In the genomic region with DNA sequence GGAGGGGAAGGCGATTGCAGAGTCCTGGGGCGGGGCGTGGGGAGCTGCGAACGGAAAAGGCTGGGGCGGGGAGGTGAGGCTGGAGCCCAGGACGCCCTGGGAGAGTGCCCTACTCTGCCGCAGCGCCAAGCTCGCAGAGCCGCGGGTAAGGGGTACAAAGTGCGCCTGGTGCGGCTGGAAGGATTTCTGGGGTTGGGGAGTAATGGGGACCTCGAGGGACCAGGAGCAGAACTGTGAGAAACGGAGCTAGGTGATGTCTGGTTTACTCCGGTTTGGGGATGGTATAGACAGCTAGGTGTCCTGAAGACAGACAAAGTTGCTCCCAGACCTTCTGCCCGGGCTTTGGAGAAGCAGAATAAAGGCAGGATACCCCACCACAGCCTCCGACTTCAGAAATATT, we compare ENCODE assay signal across 23 cellular contexts. TPM values are rescaled to one million over a fixed set of nuclear protein-coding genes. Genes with fewer than 3 reads are reported as not detected.
A peak's percentile ranks its signal among the peaks of the same experiment; 100 is the strongest.
DNase-seq lines count a peak whose midpoint lies in the region; ATAC-seq and TF ChIP-seq lines count a peak whose summit lies in the region.
"Had no signal": no experiment of that assay in that cellular context is flagged by ENCODE, and none has a peak within 500 bp of the region (broad histone marks: within the 10 kb centered on the region; RNA-seq: fewer than 3 reads in every experiment).

No MANE protein-coding gene starts in this region.

- H3K27ac Mint-ChIP-seq in endodermal cell, result no peak overlapping the region
- no peak overlapping the region for H3K27ac Mint-ChIP-seq in stimulated activated memory B cell treated with anti-CD40 and anti-IgM and Interleukin-4, amounts not matched to agents 10 μg/mL and 1 μg/mL and 100 μg/mL, for 72 hours
- H3K27ac Mint-ChIP-seq: activated naive CD8-positive, alpha-beta T cell treated with anti-CD3 and anti-CD28 coated beads for 36 hours; immature natural killer cell; naive thymus-derived CD4-positive, alpha-beta T cell; stimulated activated effector memory CD8-positive, alpha-beta T cell treated with anti-CD3 and anti-CD28 coated beads, Interleukin-12 subunit alpha, Interleukin-12 subunit beta, amount 100 ng/mL, for 72 hours had no signal

- H3K27ac ChIP-seq in HUES64 (ENCODE audit: low read depth, low read length), result no peak overlapping the region
- H3K27ac ChIP-seq in endodermal cell (ENCODE audit: low read depth, low read length), result no peak overlapping the region
- H3K27ac ChIP-seq in mesendoderm (ENCODE audit: low read depth, low read length), result no peak overlapping the region
- no peak overlapping the region for H3K27ac ChIP-seq in vagina
- no peak overlapping the region for H3K27ac ChIP-seq in gastrocnemius medialis
- H3K27ac ChIP-seq: esophagus muscularis mucosa, KMS-11, lower lobe of right lung, tibial nerve had no signal

- H3K27me3 Mint-ChIP-seq in endodermal cell (ENCODE audit: insufficient read depth), result peaks cover 76% of the 10 kb centered on the region
- peaks cover 32% of the 10 kb centered on the region for H3K27me3 Mint-ChIP-seq in stimulated activated memory B cell treated with anti-CD40 and anti-IgM and Interleukin-4, amounts not matched to agents 10 μg/mL and 1 μg/mL and 100 μg/mL, for 72 hours

- no peak overlapping the region for H2BK120ac ChIP-seq in mesendoderm (ENCODE audit: low read depth, low read length)

- peak overlapping the region; percentile 67 for H3K4me3 Mint-ChIP-seq in endodermal cell
- no peak overlapping the region for H3K4me3 Mint-ChIP-seq in stimulated activated memory B cell treated with anti-CD40 and anti-IgM and Interleukin-4, amounts not matched to agents 10 μg/mL and 1 μg/mL and 100 μg/mL, for 72 hours
- H3K4me3 Mint-ChIP-seq: activated naive CD8-positive, alpha-beta T cell treated with anti-CD3 and anti-CD28 coated beads for 36 hours; immature natural killer cell; naive thymus-derived CD4-positive, alpha-beta T cell; stimulated activated effector memory CD8-positive, alpha-beta T cell treated with anti-CD3 and anti-CD28 coated beads, Interleukin-12 subunit alpha, Interleukin-12 subunit beta, amount 100 ng/mL, for 72 hours had no signal

- intact Hi-C loops in vagina (cut with DNase I) (no loop called here), gastrocnemius medialis (cut with DNase I; ENCODE audit: low total_unique reads) (no loop called here)

- no peak for TF ChIP-seq POLR2A in vagina (IDR thresholded peaks at IDR 0.05)
- no peak for TF ChIP-seq POLR2A in gastrocnemius medialis (IDR thresholded peaks at IDR 0.05)

- no peaks in the 10 kb centered on the region for H3K36me3 ChIP-seq in HUES64 (ENCODE audit: insufficient read depth, low read length)
- no peaks in the 10 kb centered on the region for H3K36me3 ChIP-seq in endodermal cell (ENCODE audit: control insufficient read depth, insufficient read depth, low read length)
- no peaks in the 10 kb centered on the region for H3K36me3 ChIP-seq in mesendoderm (ENCODE audit: control insufficient read depth, insufficient read depth, low read length)
- no peaks in the 10 kb centered on the region for H3K36me3 ChIP-seq in vagina
- H3K36me3 ChIP-seq in gastrocnemius medialis, result no peaks in the 10 kb centered on the region
- H3K36me3 ChIP-seq: esophagus muscularis mucosa, lower lobe of right lung, tibial nerve had no signal

- H3K9me3 Mint-ChIP-seq in endodermal cell, result no peaks in the 10 kb centered on the region
- H3K9me3 Mint-ChIP-seq in stimulated activated memory B cell treated with anti-CD40 and anti-IgM and Interleukin-4, amounts not matched to agents 10 μg/mL and 1 μg/mL and 100 μg/mL, for 72 hours, result no peaks in the 10 kb centered on the region
- H3K9me3 Mint-ChIP-seq: activated naive CD8-positive, alpha-beta T cell treated with anti-CD3 and anti-CD28 coated beads for 36 hours; stimulated activated effector memory CD8-positive, alpha-beta T cell treated with anti-CD3 and anti-CD28 coated beads, Interleukin-12 subunit alpha, Interleukin-12 subunit beta, amount 100 ng/mL, for 72 hours had no signal

- no peak overlapping the region for H4K5ac ChIP-seq in mesendoderm (ENCODE audit: low read length)

- TF ChIP-seq CTCF in endodermal cell (conservative IDR thresholded peaks at IDR 0.05), result no peak
- no peak for TF ChIP-seq CTCF in vagina (IDR thresholded peaks at IDR 0.05)
- TF ChIP-seq CTCF in GM20000 (IDR thresholded peaks at IDR 0.05; ENCODE audit: extremely low read depth, missing control alignments), result no peak
- no peak for TF ChIP-seq CTCF in gastrocnemius medialis (IDR thresholded peaks at IDR 0.05 in 4 of 5, conservative IDR thresholded peaks at IDR 0.05 in 1 of 5)

- no peak overlapping the region for H3K4ac ChIP-seq in mesendoderm (ENCODE audit: low read depth, low read length)

- no peaks in the 10 kb centered on the region for H3K9me3 ChIP-seq in HUES64 (ENCODE audit: insufficient read depth, low read depth, low read length)
- H3K9me3 ChIP-seq in endodermal cell (ENCODE audit: control insufficient read depth, low read length), result no peaks in the 10 kb centered on the region
- no peaks in the 10 kb centered on the region for H3K9me3 ChIP-seq in vagina
- no peaks in the 10 kb centered on the region for H3K9me3 ChIP-seq in gastrocnemius medialis
- H3K9me3 ChIP-seq: esophagus muscularis mucosa, lower lobe of right lung, tibial nerve had no signal

- H3K9ac ChIP-seq in HUES64 (ENCODE audit: low read depth, low read length) (0 out of 2 replicates have a peak overlapping the region, but pooled peaks have one; percentile 5), endodermal cell (ENCODE audit: extremely low read depth, low read length, poor library complexity, severe bottlenecking) (no peak overlapping the region), mesendoderm (ENCODE audit: low read length) (peak overlapping the region; percentile 39)
- H3K9ac ChIP-seq: KMS-11 had no signal

- H3K56ac ChIP-seq in mesendoderm (ENCODE audit: low read length), result peak overlapping the region; percentile 74

- peak overlapping the region; percentile 2 for H3K18ac ChIP-seq in mesendoderm (ENCODE audit: low read length)

- peak; percentile 4 for ATAC-seq in stimulated activated memory B cell treated with anti-CD40 and anti-IgM and Interleukin-4, amounts not matched to agents 10 μg/mL and 1 μg/mL and 100 μg/mL, for 72 hours
- no peak for ATAC-seq in gastrocnemius medialis
- ATAC-seq: naive thymus-derived CD4-positive, alpha-beta T cell had no signal

- H3K27me3 ChIP-seq in HUES64 (ENCODE audit: insufficient read depth, low read length), result peaks cover 63% of the 10 kb centered on the region
- peaks cover 71% of the 10 kb centered on the region for H3K27me3 ChIP-seq in endodermal cell (ENCODE audit: control insufficient read depth, insufficient read depth, low read length, poor library complexity, severe bottlenecking)
- H3K27me3 ChIP-seq in mesendoderm (ENCODE audit: insufficient read depth, low read length, poor library complexity), result peaks cover 24% of the 10 kb centered on the region
- no peaks in the 10 kb centered on the region for H3K27me3 ChIP-seq in vagina
- H3K27me3 ChIP-seq in gastrocnemius medialis, result peaks cover 27 to 36% (median 34%) of the 10 kb centered on the region in 3 donors

- H2BK15ac ChIP-seq in mesendoderm (replicated peaks; ENCODE audit: low read depth), result no peak overlapping the region

- H2AK5ac ChIP-seq in mesendoderm (ENCODE audit: low read length), result no peak overlapping the region

- no peak for DNase-seq in endodermal cell
- no peak for DNase-seq in mesendoderm
- DNase-seq in kidney glomerular epithelial cell (lab: John Stamatoyannopoulos, UW), result no peak
- DNase-seq in vagina (ENCODE audit: extremely low spot score in 2 of 2), result no peak
- DNase-seq in GM20000 (ENCODE audit: low spot score), result no peak
- DNase-seq in gastrocnemius medialis, result no peak
- DNase-seq: activated CD4-positive, CD25-positive, alpha-beta regulatory T cell treated with anti-CD3 and anti-CD28 coated beads, Interleukin-2, amount 50 U/mL, for 72 hours; activated CD8-positive, alpha-beta memory T cell treated with anti-CD3 and anti-CD28 coated beads for 24 hours; activated naive CD8-positive, alpha-beta T cell treated with anti-CD3 and anti-CD28 coated beads for 36 hours; DMS79 treated with DMSO at 0.1 percent for 48 hours; immature natural killer cell; lower lobe of right lung; naive thymus-derived CD4-positive, alpha-beta T cell; NCI-H1092; NCI-H2029 had no signal

- H3K79me2 ChIP-seq in mesendoderm (ENCODE audit: control insufficient read depth, insufficient read depth, low read length), result no peaks in the 10 kb centered on the region

- H3K4me2 ChIP-seq in mesendoderm (ENCODE audit: low read length), result peak overlapping the region; percentile 73
- H3K4me2 ChIP-seq: KMS-11 had no signal

- H3K4me1 ChIP-seq in HUES64 (ENCODE audit: insufficient read depth, low read length) (peaks cover 22% of the 10 kb centered on the region), endodermal cell (ENCODE audit: control insufficient read depth, insufficient read depth, low read length) (peaks cover 5% of the 10 kb centered on the region), mesendoderm (ENCODE audit: control insufficient read depth, low read depth, low read length) (peaks cover 8% of the 10 kb centered on the region), vagina (peaks cover 10% of the 10 kb centered on the region), gastrocnemius medialis (peaks cover 0 to 3% of the 10 kb centered on the region in 2 donors)

- H3K36me3 Mint-ChIP-seq in endodermal cell (ENCODE audit: low read depth), result no peaks in the 10 kb centered on the region
- H3K36me3 Mint-ChIP-seq in stimulated activated memory B cell treated with anti-CD40 and anti-IgM and Interleukin-4, amounts not matched to agents 10 μg/mL and 1 μg/mL and 100 μg/mL, for 72 hours, result no peaks in the 10 kb centered on the region
- H3K36me3 Mint-ChIP-seq: activated naive CD8-positive, alpha-beta T cell treated with anti-CD3 and anti-CD28 coated beads for 36 hours; naive thymus-derived CD4-positive, alpha-beta T cell; stimulated activated effector memory CD8-positive, alpha-beta T cell treated with anti-CD3 and anti-CD28 coated beads, Interleukin-12 subunit alpha, Interleukin-12 subunit beta, amount 100 ng/mL, for 72 hours had no signal

- H3K4me3 ChIP-seq in HUES64 (ENCODE audit: low read length) (peak overlapping the region; percentile 61), endodermal cell (ENCODE audit: low read length) (peak overlapping the region; percentile 66), mesendoderm (ENCODE audit: low read length) (no peak overlapping the region), vagina (no peak overlapping the region), gastrocnemius medialis (peak overlapping the region in 2 of 4 donors; percentile 19 to 23)

- H3K23ac ChIP-seq in mesendoderm (ENCODE audit: low read length), result no peak overlapping the region

- WGBS in HUES64, result 10% methylated on average over 19 of the region's 19 CpGs
- 15 to 32% methylated on average over 7 to 19 of the region's 19 CpGs for WGBS in endodermal cell (ENCODE audit: insufficient coverage in 1 of 2, insufficient read length in 1 of 2), 2 experiments
- no CpG with 5 or more reads among the region's 19 CpGs for WGBS in mesendoderm (ENCODE audit: extremely low coverage, insufficient coverage, low lambda C conversion rate)

- no peak overlapping the region for H4K8ac ChIP-seq in mesendoderm (ENCODE audit: low read depth, low read length)

- in situ Hi-C loops in gastrocnemius medialis (cut with MboI; ENCODE audit: low sequenced_read_pairs in 4 of 4), result loop anchor here in 1 of 4 donors (10.0 kb wide), 1 partner anchor 866 kb away; no protein-coding TSS in a partner anchor

- H2BK5ac ChIP-seq in mesendoderm (ENCODE audit: low read length), result no peak overlapping the region

- H3K4me1 Mint-ChIP-seq in endodermal cell, result peaks cover 27% of the 10 kb centered on the region
- peaks cover 13% of the 10 kb centered on the region for H3K4me1 Mint-ChIP-seq in stimulated activated memory B cell treated with anti-CD40 and anti-IgM and Interleukin-4, amounts not matched to agents 10 μg/mL and 1 μg/mL and 100 μg/mL, for 72 hours
- H3K4me1 Mint-ChIP-seq: immature natural killer cell had no signal

- H3K79me1 ChIP-seq in mesendoderm (ENCODE audit: low read length), result no peaks in the 10 kb centered on the region

RNA-seq across cellular contexts. Expression of gene NXPH2, which starts 0.7 kb away (rescaled TPM):
- 3.0 TPM for polyA plus RNA-seq in HUES64 (2013, experiment 1 of 2)
- 2.7 TPM for polyA plus RNA-seq in HUES64 (2013, experiment 2 of 2)
- 1 to 10 TPM; 3.7 to 4.8 TPM for total RNA-seq in endodermal cell
- polyA plus RNA-seq in endodermal cell (2013, experiment 1 of 2), result 2.0 TPM
- 1.7 TPM for polyA plus RNA-seq in endodermal cell (2013, experiment 2 of 2)
- polyA plus RNA-seq in mesendoderm (2013, experiment 1 of 2), result 0.80 TPM
- polyA plus RNA-seq in mesendoderm (2013, experiment 2 of 2), result 0.94 TPM
- not detected for total RNA-seq in vagina
- total RNA-seq in gastrocnemius medialis, result not detected
- total RNA-seq: activated naive CD8-positive, alpha-beta T cell treated with anti-CD3 and anti-CD28 coated beads for 36 hours; esophagus muscularis mucosa; lower lobe of right lung; naive thymus-derived CD4-positive, alpha-beta T cell; pulmonary artery endothelial cell; RPMI7951; tibial nerve had no signal
- polyA plus RNA-seq: immature natural killer cell; naive thymus-derived CD4-positive, alpha-beta T cell had no signal

Comparison
In these comparisons a context has a peak if more than half of its experiments do, and no peak if none do; other contexts are left out.
1. H3K4me3 ChIP-seq: peak in HUES64 (single experiment) and endodermal cell (single experiment); none in mesendoderm (single experiment) and vagina (0 of 2).